1 cellular context compared by ENCODE assay signal in genomic region chr12:28890664-28891063, GRCh38.
TF ChIP-seq lines count a peak whose summit lies in the region.

No MANE protein-coding gene starts in this region.

TF ChIP-seq in A549, 52 proteins besides CTCF, POLR2A, EP300 and RAD21 (continued from another document):
- no peak for TF ChIP-seq REST (IDR thresholded peaks at IDR 0.05)
- TF ChIP-seq MAFK (IDR thresholded peaks at IDR 0.05; ENCODE audit: partially characterized antibody): peak; percentile 79
